8 cellular contexts compared by ENCODE assay signal in the genomic region with DNA sequence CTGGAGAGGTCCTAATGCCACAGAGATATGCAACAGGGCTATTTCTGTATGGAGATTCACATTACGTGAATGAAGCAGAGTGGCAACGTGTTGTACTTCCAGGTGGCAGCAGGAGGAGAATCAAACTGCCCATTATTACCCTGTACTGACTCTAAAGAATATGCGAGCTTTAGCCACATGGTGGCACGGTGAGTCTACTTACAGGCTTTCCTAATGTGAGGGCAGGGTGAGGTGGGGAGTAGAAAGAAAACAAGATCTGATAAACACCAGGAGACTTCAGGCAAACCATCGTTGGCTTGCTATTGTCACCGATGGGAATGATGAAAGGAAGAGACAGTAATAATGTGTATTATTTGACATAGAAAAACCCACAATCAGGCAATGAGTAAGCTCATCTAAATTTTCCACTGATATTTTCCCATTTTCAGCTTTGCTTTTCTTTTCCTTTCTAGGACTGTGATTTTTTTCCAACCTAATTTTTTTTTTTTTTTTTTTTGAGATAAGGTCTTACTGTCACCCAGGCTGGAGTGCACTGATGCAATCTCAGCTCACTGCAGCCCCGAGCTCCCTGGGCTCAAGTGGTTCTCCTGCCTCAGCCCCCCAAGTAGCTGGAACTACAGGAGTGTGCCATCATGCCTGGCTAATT.
A peak's percentile ranks its signal among the peaks of the same experiment; 100 is the strongest.
DNase-seq lines count a peak whose midpoint lies in the region; ATAC-seq and TF ChIP-seq lines count a peak whose summit lies in the region.

No MANE protein-coding gene starts in this region.

- ATAC-seq in GM19035 (IDR thresholded peaks at IDR 0.05; ENCODE audit: unreplicated experiment) (peak; percentile 91), HG03159 (IDR thresholded peaks at IDR 0.05; ENCODE audit: unreplicated experiment) (peak; percentile 89), left lobe of liver (peak; percentile 97)

- H3K4me3 ChIP-seq in choroid plexus epithelial cell (ENCODE audit: low read depth, low read length) = no peak overlapping the region

- DNase-seq in C1 segment of cervical spinal cord (lab: John Stamatoyannopoulos, UW) (peak in 11 of 14 donors; percentile 2 to 73 (median 28)), NCI-H226 (peak; percentile 64), choroid plexus epithelial cell (ENCODE audit: low read depth) (peak; percentile 92), left lobe of liver (ENCODE audit: low spot score) (peak; percentile 74)
- DNase-seq in activated CD4-positive, CD25-positive, alpha-beta regulatory T cell (lab: John Stamatoyannopoulos, UW) = peak in 3 of 4 experiments; percentile 5 to 18 (median 11)
- peak; percentile 22 for DNase-seq in stimulated activated CD8-positive, alpha-beta memory T cell treated with anti-CD3 and anti-CD28 coated beads, Interleukin-12 subunit alpha, Interleukin-12 subunit beta, amount 100 ng/mL, for 1 hour (ENCODE audit: low read depth)

- peak; percentile 92 for TF ChIP-seq CTCF in choroid plexus epithelial cell (conservative IDR thresholded peaks at IDR 0.05; ENCODE audit: low read depth, low read length)

Comparison
In these comparisons a context has a peak if more than half of its experiments do, and no peak if none do; other contexts are left out.
1. DNase-seq: peak in every context shown above with its lines; median percentile 92 in choroid plexus epithelial cell; 74 in left lobe of liver; 64 in NCI-H226; 28 in C1 segment of cervical spinal cord; 22 in stimulated activated CD8-positive, alpha-beta memory T cell treated with anti-CD3 and anti-CD28 coated beads, Interleukin-12 subunit alpha, Interleukin-12 subunit beta, amount 100 ng/mL, for 1 hour; 11 in activated CD4-positive, CD25-positive, alpha-beta regulatory T cell.